8 cellular contexts compared by ENCODE assay signal in genomic region chr16:85612801-85613608, GRCh38. TPM values are rescaled to one million over a fixed set of nuclear protein-coding genes. Genes with fewer than 3 reads are reported as not detected.
DNase-seq lines count a peak whose midpoint lies in the region; ATAC-seq and TF ChIP-seq lines count a peak whose summit lies in the region.

Gene GSE1, plus strand, starts transcription at chr16:85613322. Its CDS starts 70 bp downstream, at chr16:85613392.

- H3K4me1 Mint-ChIP-seq in activated T-helper 2 cell treated with anti-CD3 and anti-CD28 coated beads, Interferon-gamma antibody, Interleukin-2, Interleukin-4, amounts not matched to agents 10 μg/mL and 5 μg/mL and 100 μg/mL, durations not matched to agents 14 hours and 24 hours and 36 hours (ENCODE audit: low read depth) = peaks cover 34% of the 10 kb centered on the region
- H3K4me1 Mint-ChIP-seq in nephron progenitor cell = peaks cover 57% of the 10 kb centered on the region

- peak within 1 kb of the TSS; percentile 60 for H3K27ac Mint-ChIP-seq in activated T-helper 2 cell treated with anti-CD3 and anti-CD28 coated beads, Interferon-gamma antibody, Interleukin-2, Interleukin-4, amounts not matched to agents 10 μg/mL and 5 μg/mL and 100 μg/mL, durations not matched to agents 14 hours and 24 hours and 36 hours
- H3K27ac Mint-ChIP-seq in nephron progenitor cell = no peak within 1 kb of the TSS

- H3K9ac ChIP-seq in DND-41 (ENCODE audit: low read depth, low read length) = peak within 1 kb of the TSS; percentile 90

- H3K9me2 ChIP-seq in PC-9 (ENCODE audit: insufficient read depth) = no peaks in the 10 kb centered on the region

- H3K4me3 ChIP-seq in DND-41 (ENCODE audit: low read depth in 1 of 2, low read length in 2 of 2) (peak within 1 kb of the TSS; percentile 37 to 63; a peak in 3 of 4 replicates), PC-9 (peak within 1 kb of the TSS; percentile 88), fibroblast of villous mesenchyme (ENCODE audit: low read depth, low read length) (peak within 1 kb of the TSS; percentile 68), transverse colon (peak within 1 kb of the TSS; percentile 61 to 71 (median 66))

- H3K4me2 ChIP-seq in DND-41 (ENCODE audit: insufficient read depth, low read length) (peak within 1 kb of the TSS; percentile 95), PC-9 (peak within 1 kb of the TSS; percentile 98)

- WGBS in transverse colon (ENCODE audit: low coverage in 1 of 2), 2 donors = 0% methylated on average over 37 of the region's 81 CpGs; no CpG with 5 or more reads in 1 of the 2 donors

- TF ChIP-seq CTCF in DND-41 (IDR thresholded peaks at IDR 0.05; ENCODE audit: borderline replicate concordance, extremely low read depth, low read length, poor library complexity, severe bottlenecking) = no peak
- no peak for TF ChIP-seq CTCF in PC-9 (conservative IDR thresholded peaks at IDR 0.05)
- TF ChIP-seq CTCF in fibroblast of villous mesenchyme (IDR thresholded peaks at IDR 0.05; ENCODE audit: insufficient read depth, low read depth, low read length) = no peak
- TF ChIP-seq CTCF in nephron progenitor cell (IDR thresholded peaks at IDR 0.05) = no peak
- peak in 1 of 5 experiments; percentile 24 for TF ChIP-seq CTCF in transverse colon (IDR thresholded peaks at IDR 0.05)

- H3K9me3 Mint-ChIP-seq in activated T-helper 2 cell treated with anti-CD3 and anti-CD28 coated beads, Interferon-gamma antibody, Interleukin-2, Interleukin-4, amounts not matched to agents 10 μg/mL and 5 μg/mL and 100 μg/mL, durations not matched to agents 14 hours and 24 hours and 36 hours = no peaks in the 10 kb centered on the region
- H3K9me3 Mint-ChIP-seq in nephron progenitor cell = no peaks in the 10 kb centered on the region

- BruUV-seq in PC-9 (replicated peaks; lab: Mats Ljungman, UMichigan) = no TSS peak

- ATAC-seq in DND-41 (ENCODE audit: insufficient read depth, low read depth) (peak; percentile 49), GM21619 (IDR thresholded peaks at IDR 0.05; ENCODE audit: unreplicated experiment) (peak; percentile 40)

- POLR2A ChIA-PET in PC-9 (lab: Charles Lee; ENCODE audit: unreplicated experiment) = interaction anchor here (0.6 to 0.7 kb wide), 2 partner anchors 259 to 558 kb away, joined by 3 to 5 read pairs; no protein-coding TSS in a partner anchor

- no peaks in the 10 kb centered on the region for H3K27me3 ChIP-seq in DND-41 (ENCODE audit: insufficient read depth, low read length, poor library complexity)
- H3K27me3 ChIP-seq in PC-9 (ENCODE audit: insufficient read depth, low read depth) = no peaks in the 10 kb centered on the region
- no peaks in the 10 kb centered on the region for H3K27me3 ChIP-seq in transverse colon

- H4K20me1 ChIP-seq in DND-41 (ENCODE audit: insufficient read depth, low read length) (peaks cover 73% of the 10 kb centered on the region), PC-9 (ENCODE audit: insufficient read depth) (peaks cover 53% of the 10 kb centered on the region)

- peak within 1 kb of the TSS; percentile 72 for H3K4me3 Mint-ChIP-seq in activated T-helper 2 cell treated with anti-CD3 and anti-CD28 coated beads, Interferon-gamma antibody, Interleukin-2, Interleukin-4, amounts not matched to agents 10 μg/mL and 5 μg/mL and 100 μg/mL, durations not matched to agents 14 hours and 24 hours and 36 hours (ENCODE audit: low read depth)
- peak within 1 kb of the TSS; percentile 40 for H3K4me3 Mint-ChIP-seq in nephron progenitor cell

- TF ChIP-seq POLR2A in transverse colon (IDR thresholded peaks at IDR 0.05) = peak; percentile 95

- H3K9me3 ChIP-seq in DND-41 (ENCODE audit: insufficient read depth, low read length, severe bottlenecking) (no peaks in the 10 kb centered on the region), PC-9 (ENCODE audit: insufficient read depth, low read depth) (no peaks in the 10 kb centered on the region), transverse colon (no peaks in the 10 kb centered on the region)

- TF ChIP-seq EP300 in transverse colon (IDR thresholded peaks at IDR 0.05; ENCODE audit: low read depth) = peak; percentile 1

- peaks cover 69% of the 10 kb centered on the region for H3K4me1 ChIP-seq in DND-41 (ENCODE audit: insufficient read depth, low read length)
- H3K4me1 ChIP-seq in PC-9 (replicated peaks; ENCODE audit: insufficient read depth) = peaks cover 35% of the 10 kb centered on the region
- H3K4me1 ChIP-seq in transverse colon = peaks cover 40 to 87% (median 67%) of the 10 kb centered on the region in 4 donors

- H3K79me2 ChIP-seq in DND-41 (ENCODE audit: insufficient read depth, low read length) (peaks cover 79% of the 10 kb centered on the region), PC-9 (ENCODE audit: low read depth) (peaks cover 54% of the 10 kb centered on the region)

- peak within 1 kb of the TSS; percentile 67 for H3K27ac ChIP-seq in DND-41 (ENCODE audit: low read length)
- peak within 1 kb of the TSS; percentile 84 for H3K27ac ChIP-seq in PC-9
- H3K27ac ChIP-seq in transverse colon = peak within 1 kb of the TSS; percentile 89 to 98 (median 94)

- peaks cover 1% of the 10 kb centered on the region for H3K27me3 Mint-ChIP-seq in activated T-helper 2 cell treated with anti-CD3 and anti-CD28 coated beads, Interferon-gamma antibody, Interleukin-2, Interleukin-4, amounts not matched to agents 10 μg/mL and 5 μg/mL and 100 μg/mL, durations not matched to agents 14 hours and 24 hours and 36 hours (ENCODE audit: low read depth)
- H3K27me3 Mint-ChIP-seq in nephron progenitor cell (ENCODE audit: low read depth, poor library complexity) = peaks cover 16% of the 10 kb centered on the region

- H3K36me3 ChIP-seq in DND-41 (ENCODE audit: insufficient read depth, low read length) (peaks cover 17% of the 10 kb centered on the region), PC-9 (ENCODE audit: low read depth) (0 out of 2 replicates have a peak, but pooled peaks cover 2% of the 10 kb centered on the region), transverse colon (no peaks in the 10 kb centered on the region)

- DNase-seq in DND-41 = peak; percentile 92
- DNase-seq in KBM-7 = peak; percentile 94
- DNase-seq in PC-9 = peak; percentile 90 to 98
- peak; percentile 80 for DNase-seq in activated T-helper 2 cell treated with anti-CD3 and anti-CD28 coated beads, Interferon-gamma antibody, Interleukin-2, Interleukin-4, amounts not matched to agents 10 μg/mL and 5 μg/mL and 100 μg/mL, durations not matched to agents 14 hours and 24 hours and 36 hours (ENCODE audit: low spot score)
- peak; percentile 88 for DNase-seq in fibroblast of villous mesenchyme (ENCODE audit: low read depth)
- DNase-seq in nephron progenitor cell = peak; percentile 92
- peak; percentile 98 for DNase-seq in transverse colon

- H3K36me3 Mint-ChIP-seq in activated T-helper 2 cell treated with anti-CD3 and anti-CD28 coated beads, Interferon-gamma antibody, Interleukin-2, Interleukin-4, amounts not matched to agents 10 μg/mL and 5 μg/mL and 100 μg/mL, durations not matched to agents 14 hours and 24 hours and 36 hours (ENCODE audit: low read depth) = peaks cover 3% of the 10 kb centered on the region
- H3K36me3 Mint-ChIP-seq in nephron progenitor cell (ENCODE audit: low read depth) = no peaks in the 10 kb centered on the region

- in situ Hi-C loops in KBM-7 (cut with MboI; ENCODE audit: low pct_unique_long_range_greater_than_20kb, low sequenced_read_pairs) = no loop called here
- in situ Hi-C loops in transverse colon (cut with MboI; ENCODE audit: low pct_ligation_motif_present in 1 of 4, low pct_unique_long_range_greater_than_20kb in 1 of 4, low sequenced_read_pairs in 3 of 4) = loop anchor here in 2 of 4 donors (25.0 kb wide), 1 partner anchor 176 kb away; no protein-coding TSS in a partner anchor

- CTCF ChIA-PET in PC-9 (lab: Charles Lee) = interaction anchor here (0.7 to 0.8 kb wide), 2 partner anchors 98 to 220 kb away, joined by 3 to 4 read pairs; no protein-coding TSS in a partner anchor

- H3F3A ChIP-seq in PC-9 (ENCODE audit: insufficient read depth, low read depth) = peaks cover 35% of the 10 kb centered on the region

- intact Hi-C loops in PC-9 (cut with micrococcal nuclease; ENCODE audit: unreplicated experiment) = loop anchor here (1.0 to 2.0 kb wide), 3 partner anchors 32 to 262 kb away; partner anchors contain the start of gene C16orf74
- intact Hi-C loops in activated T-helper 2 cell treated with anti-CD3 and anti-CD28 coated beads, Interferon-gamma antibody, Interleukin-2, Interleukin-4, amounts not matched to agents 10 μg/mL and 5 μg/mL and 100 μg/mL, durations not matched to agents 14 hours and 24 hours and 36 hours (cut with micrococcal nuclease) = loop anchor here (2.0 kb wide), 1 partner anchor 306 kb away; no protein-coding TSS in a partner anchor
- intact Hi-C loops in transverse colon (cut with DNase I; ENCODE audit: low total_unique reads) = loop anchor here (5.0 to 10.0 kb wide), 3 partner anchors 188 to 288 kb away; no protein-coding TSS in a partner anchor

- peak within 1 kb of the TSS; percentile 44 for H2AFZ ChIP-seq in DND-41 (ENCODE audit: low read depth, low read length)
- no peak within 1 kb of the TSS for H2AFZ ChIP-seq in PC-9

RNA-seq across cellular contexts. Expression of gene GSE1, which starts in this region (rescaled TPM):
- total RNA-seq in PC-9 (2021) = 60.0 and 83.5 TPM in 2 replicates
- total RNA-seq in activated T-helper 2 cell treated with anti-CD3 and anti-CD28 coated beads, Interferon-gamma antibody, Interleukin-2, Interleukin-4, amounts not matched to agents 10 μg/mL and 5 μg/mL and 100 μg/mL, durations not matched to agents 14 hours and 24 hours and 36 hours = 37.2 and 39.4 TPM in 2 replicates
- 48.4 and 53.1 TPM in 2 replicates for total RNA-seq in fibroblast of villous mesenchyme
- total RNA-seq in transverse colon = 100 to 1,000 TPM; 100 to 139 (median 120) TPM

Comparison
In these comparisons a context has a peak if more than half of its experiments do, and no peak if none do; other contexts are left out.
1. Peak in every context shown above with its lines: DNase-seq, ATAC-seq, H3K4me3 ChIP-seq and H3K27ac ChIP-seq.